Comparison of ENCODE assay signal across 2 cellular contexts in the genomic region with DNA sequence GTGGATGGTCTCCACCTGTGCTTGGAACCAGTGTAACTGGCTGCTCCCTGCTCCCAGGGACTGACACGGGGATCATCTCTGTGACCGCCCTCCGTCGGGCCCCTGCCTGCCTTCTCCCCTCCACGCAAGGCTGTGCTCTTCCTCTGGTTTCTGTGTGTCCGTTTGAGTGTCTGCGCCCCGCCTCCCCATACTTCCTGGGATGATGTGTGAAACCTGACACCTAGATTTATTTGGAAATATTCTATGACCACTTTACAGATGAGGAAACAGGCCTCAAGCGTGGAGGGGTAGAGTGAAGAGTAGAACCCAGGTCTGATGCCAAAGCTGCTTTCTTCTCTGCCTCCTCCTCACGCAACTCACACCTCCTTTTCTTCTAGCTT.
TF ChIP-seq lines count a peak whose summit lies in the region.

No MANE protein-coding gene starts in this region.

TF ChIP-seq in liver, 16 proteins besides CTCF, POLR2A, EP300 and RAD21:
- TF ChIP-seq FOXA1 (IDR thresholded peaks at IDR 0.05) (no peak), YY1 (IDR thresholded peaks at IDR 0.05) (no peak), EGR1 (IDR thresholded peaks at IDR 0.05; ENCODE audit: low read depth in 2 of 2) (no peak), GABPA (IDR thresholded peaks at IDR 0.05 in 1 of 2, conservative IDR thresholded peaks at IDR 0.05 in 1 of 2) (no peak), HNF4G (IDR thresholded peaks at IDR 0.05) (no peak), RXRA (IDR thresholded peaks at IDR 0.05) (no peak), JUND (IDR thresholded peaks at IDR 0.05) (no peak), FOXA2 (IDR thresholded peaks at IDR 0.05) (no peak), HNF4A (conservative IDR thresholded peaks at IDR 0.05) (no peak), SP1 (IDR thresholded peaks at IDR 0.05) (no peak), NR2F2 (IDR thresholded peaks at IDR 0.05) (no peak), TAF1 (conservative IDR thresholded peaks at IDR 0.05) (no peak)
- TF ChIP-seq, protein P1, sequence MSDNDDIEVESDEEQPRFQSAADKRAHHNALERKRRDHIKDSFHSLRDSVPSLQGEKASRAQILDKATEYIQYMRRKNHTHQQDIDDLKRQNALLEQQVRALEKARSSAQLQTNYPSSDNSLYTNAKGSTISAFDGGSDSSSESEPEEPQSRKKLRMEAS (IDR thresholded peaks at IDR 0.05), result no peak
- TF ChIP-seq, protein P2, sequence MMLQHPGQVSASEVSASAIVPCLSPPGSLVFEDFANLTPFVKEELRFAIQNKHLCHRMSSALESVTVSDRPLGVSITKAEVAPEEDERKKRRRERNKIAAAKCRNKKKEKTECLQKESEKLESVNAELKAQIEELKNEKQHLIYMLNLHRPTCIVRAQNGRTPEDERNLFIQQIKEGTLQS (IDR thresholded peaks at IDR 0.05), result no peak
- TF ChIP-seq, protein P3, sequence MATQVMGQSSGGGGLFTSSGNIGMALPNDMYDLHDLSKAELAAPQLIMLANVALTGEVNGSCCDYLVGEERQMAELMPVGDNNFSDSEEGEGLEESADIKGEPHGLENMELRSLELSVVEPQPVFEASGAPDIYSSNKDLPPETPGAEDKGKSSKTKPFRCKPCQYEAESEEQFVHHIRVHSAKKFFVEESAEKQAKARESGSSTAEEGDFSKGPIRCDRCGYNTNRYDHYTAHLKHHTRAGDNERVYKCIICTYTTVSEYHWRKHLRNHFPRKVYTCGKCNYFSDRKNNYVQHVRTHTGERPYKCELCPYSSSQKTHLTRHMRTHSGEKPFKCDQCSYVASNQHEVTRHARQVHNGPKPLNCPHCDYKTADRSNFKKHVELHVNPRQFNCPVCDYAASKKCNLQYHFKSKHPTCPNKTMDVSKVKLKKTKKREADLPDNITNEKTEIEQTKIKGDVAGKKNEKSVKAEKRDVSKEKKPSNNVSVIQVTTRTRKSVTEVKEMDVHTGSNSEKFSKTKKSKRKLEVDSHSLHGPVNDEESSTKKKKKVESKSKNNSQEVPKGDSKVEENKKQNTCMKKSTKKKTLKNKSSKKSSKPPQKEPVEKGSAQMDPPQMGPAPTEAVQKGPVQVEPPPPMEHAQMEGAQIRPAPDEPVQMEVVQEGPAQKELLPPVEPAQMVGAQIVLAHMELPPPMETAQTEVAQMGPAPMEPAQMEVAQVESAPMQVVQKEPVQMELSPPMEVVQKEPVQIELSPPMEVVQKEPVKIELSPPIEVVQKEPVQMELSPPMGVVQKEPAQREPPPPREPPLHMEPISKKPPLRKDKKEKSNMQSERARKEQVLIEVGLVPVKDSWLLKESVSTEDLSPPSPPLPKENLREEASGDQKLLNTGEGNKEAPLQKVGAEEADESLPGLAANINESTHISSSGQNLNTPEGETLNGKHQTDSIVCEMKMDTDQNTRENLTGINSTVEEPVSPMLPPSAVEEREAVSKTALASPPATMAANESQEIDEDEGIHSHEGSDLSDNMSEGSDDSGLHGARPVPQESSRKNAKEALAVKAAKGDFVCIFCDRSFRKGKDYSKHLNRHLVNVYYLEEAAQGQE (IDR thresholded peaks at IDR 0.05), result no peak
- TF ChIP-seq, protein P4, sequence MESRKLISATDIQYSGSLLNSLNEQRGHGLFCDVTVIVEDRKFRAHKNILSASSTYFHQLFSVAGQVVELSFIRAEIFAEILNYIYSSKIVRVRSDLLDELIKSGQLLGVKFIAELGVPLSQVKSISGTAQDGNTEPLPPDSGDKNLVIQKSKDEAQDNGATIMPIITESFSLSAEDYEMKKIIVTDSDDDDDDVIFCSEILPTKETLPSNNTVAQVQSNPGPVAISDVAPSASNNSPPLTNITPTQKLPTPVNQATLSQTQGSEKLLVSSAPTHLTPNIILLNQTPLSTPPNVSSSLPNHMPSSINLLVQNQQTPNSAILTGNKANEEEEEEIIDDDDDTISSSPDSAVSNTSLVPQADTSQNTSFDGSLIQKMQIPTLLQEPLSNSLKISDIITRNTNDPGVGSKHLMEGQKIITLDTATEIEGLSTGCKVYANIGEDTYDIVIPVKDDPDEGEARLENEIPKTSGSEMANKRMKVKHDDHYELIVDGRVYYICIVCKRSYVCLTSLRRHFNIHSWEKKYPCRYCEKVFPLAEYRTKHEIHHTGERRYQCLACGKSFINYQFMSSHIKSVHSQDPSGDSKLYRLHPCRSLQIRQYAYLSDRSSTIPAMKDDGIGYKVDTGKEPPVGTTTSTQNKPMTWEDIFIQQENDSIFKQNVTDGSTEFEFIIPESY (IDR thresholded peaks at IDR 0.05), result no peak

TF ChIP-seq in HepG2, 621 proteins besides CTCF, POLR2A, EP300 and RAD21 (continues in another document):
- TF ChIP-seq HDAC1 (CRISPR knock-in tag; IDR thresholded peaks at IDR 0.05) (no peak), MTF2 (CRISPR knock-in tag; IDR thresholded peaks at IDR 0.05; ENCODE audit: borderline replicate concordance) (no peak), ISX (CRISPR knock-in tag; conservative IDR thresholded peaks at IDR 0.05) (no peak), ZFP37 (CRISPR knock-in tag; IDR thresholded peaks at IDR 0.05; ENCODE audit: borderline replicate concordance) (no peak), TSC22D2 (CRISPR knock-in tag; IDR thresholded peaks at IDR 0.05; ENCODE audit: borderline replicate concordance) (no peak), ZNF446 (CRISPR knock-in tag; IDR thresholded peaks at IDR 0.05) (no peak), GATAD2A (CRISPR knock-in tag; IDR thresholded peaks at IDR 0.05) (no peak), SP140L (CRISPR knock-in tag; IDR thresholded peaks at IDR 0.05; ENCODE audit: borderline replicate concordance) (no peak), DR1 (CRISPR knock-in tag; IDR thresholded peaks at IDR 0.05) (no peak)
- TF ChIP-seq, protein P5, sequence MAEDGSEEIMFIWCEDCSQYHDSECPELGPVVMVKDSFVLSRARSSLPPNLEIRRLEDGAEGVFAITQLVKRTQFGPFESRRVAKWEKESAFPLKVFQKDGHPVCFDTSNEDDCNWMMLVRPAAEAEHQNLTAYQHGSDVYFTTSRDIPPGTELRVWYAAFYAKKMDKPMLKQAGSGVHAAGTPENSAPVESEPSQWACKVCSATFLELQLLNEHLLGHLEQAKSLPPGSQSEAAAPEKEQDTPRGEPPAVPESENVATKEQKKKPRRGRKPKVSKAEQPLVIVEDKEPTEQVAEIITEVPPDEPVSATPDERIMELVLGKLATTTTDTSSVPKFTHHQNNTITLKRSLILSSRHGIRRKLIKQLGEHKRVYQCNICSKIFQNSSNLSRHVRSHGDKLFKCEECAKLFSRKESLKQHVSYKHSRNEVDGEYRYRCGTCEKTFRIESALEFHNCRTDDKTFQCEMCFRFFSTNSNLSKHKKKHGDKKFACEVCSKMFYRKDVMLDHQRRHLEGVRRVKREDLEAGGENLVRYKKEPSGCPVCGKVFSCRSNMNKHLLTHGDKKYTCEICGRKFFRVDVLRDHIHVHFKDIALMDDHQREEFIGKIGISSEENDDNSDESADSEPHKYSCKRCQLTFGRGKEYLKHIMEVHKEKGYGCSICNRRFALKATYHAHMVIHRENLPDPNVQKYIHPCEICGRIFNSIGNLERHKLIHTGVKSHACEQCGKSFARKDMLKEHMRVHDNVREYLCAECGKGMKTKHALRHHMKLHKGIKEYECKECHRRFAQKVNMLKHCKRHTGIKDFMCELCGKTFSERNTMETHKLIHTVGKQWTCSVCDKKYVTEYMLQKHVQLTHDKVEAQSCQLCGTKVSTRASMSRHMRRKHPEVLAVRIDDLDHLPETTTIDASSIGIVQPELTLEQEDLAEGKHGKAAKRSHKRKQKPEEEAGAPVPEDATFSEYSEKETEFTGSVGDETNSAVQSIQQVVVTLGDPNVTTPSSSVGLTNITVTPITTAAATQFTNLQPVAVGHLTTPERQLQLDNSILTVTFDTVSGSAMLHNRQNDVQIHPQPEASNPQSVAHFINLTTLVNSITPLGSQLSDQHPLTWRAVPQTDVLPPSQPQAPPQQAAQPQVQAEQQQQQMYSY (CRISPR knock-in tag; IDR thresholded peaks at IDR 0.05), result no peak
- TF ChIP-seq, protein P6, sequence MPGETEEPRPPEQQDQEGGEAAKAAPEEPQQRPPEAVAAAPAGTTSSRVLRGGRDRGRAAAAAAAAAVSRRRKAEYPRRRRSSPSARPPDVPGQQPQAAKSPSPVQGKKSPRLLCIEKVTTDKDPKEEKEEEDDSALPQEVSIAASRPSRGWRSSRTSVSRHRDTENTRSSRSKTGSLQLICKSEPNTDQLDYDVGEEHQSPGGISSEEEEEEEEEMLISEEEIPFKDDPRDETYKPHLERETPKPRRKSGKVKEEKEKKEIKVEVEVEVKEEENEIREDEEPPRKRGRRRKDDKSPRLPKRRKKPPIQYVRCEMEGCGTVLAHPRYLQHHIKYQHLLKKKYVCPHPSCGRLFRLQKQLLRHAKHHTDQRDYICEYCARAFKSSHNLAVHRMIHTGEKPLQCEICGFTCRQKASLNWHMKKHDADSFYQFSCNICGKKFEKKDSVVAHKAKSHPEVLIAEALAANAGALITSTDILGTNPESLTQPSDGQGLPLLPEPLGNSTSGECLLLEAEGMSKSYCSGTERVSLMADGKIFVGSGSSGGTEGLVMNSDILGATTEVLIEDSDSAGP (CRISPR knock-in tag; IDR thresholded peaks at IDR 0.05; ENCODE audit: borderline replicate concordance), result no peak
- TF ChIP-seq, protein P7, sequence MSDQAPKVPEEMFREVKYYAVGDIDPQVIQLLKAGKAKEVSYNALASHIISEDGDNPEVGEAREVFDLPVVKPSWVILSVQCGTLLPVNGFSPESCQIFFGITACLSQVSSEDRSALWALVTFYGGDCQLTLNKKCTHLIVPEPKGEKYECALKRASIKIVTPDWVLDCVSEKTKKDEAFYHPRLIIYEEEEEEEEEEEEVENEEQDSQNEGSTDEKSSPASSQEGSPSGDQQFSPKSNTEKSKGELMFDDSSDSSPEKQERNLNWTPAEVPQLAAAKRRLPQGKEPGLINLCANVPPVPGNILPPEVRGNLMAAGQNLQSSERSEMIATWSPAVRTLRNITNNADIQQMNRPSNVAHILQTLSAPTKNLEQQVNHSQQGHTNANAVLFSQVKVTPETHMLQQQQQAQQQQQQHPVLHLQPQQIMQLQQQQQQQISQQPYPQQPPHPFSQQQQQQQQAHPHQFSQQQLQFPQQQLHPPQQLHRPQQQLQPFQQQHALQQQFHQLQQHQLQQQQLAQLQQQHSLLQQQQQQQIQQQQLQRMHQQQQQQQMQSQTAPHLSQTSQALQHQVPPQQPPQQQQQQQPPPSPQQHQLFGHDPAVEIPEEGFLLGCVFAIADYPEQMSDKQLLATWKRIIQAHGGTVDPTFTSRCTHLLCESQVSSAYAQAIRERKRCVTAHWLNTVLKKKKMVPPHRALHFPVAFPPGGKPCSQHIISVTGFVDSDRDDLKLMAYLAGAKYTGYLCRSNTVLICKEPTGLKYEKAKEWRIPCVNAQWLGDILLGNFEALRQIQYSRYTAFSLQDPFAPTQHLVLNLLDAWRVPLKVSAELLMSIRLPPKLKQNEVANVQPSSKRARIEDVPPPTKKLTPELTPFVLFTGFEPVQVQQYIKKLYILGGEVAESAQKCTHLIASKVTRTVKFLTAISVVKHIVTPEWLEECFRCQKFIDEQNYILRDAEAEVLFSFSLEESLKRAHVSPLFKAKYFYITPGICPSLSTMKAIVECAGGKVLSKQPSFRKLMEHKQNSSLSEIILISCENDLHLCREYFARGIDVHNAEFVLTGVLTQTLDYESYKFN (CRISPR knock-in tag; conservative IDR thresholded peaks at IDR 0.05), result no peak
- TF ChIP-seq, protein P8, sequence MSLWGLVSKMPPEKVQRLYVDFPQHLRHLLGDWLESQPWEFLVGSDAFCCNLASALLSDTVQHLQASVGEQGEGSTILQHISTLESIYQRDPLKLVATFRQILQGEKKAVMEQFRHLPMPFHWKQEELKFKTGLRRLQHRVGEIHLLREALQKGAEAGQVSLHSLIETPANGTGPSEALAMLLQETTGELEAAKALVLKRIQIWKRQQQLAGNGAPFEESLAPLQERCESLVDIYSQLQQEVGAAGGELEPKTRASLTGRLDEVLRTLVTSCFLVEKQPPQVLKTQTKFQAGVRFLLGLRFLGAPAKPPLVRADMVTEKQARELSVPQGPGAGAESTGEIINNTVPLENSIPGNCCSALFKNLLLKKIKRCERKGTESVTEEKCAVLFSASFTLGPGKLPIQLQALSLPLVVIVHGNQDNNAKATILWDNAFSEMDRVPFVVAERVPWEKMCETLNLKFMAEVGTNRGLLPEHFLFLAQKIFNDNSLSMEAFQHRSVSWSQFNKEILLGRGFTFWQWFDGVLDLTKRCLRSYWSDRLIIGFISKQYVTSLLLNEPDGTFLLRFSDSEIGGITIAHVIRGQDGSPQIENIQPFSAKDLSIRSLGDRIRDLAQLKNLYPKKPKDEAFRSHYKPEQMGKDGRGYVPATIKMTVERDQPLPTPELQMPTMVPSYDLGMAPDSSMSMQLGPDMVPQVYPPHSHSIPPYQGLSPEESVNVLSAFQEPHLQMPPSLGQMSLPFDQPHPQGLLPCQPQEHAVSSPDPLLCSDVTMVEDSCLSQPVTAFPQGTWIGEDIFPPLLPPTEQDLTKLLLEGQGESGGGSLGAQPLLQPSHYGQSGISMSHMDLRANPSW (CRISPR knock-in tag; IDR thresholded peaks at IDR 0.05; ENCODE audit: borderline replicate concordance), result no peak
- TF ChIP-seq, protein P9, sequence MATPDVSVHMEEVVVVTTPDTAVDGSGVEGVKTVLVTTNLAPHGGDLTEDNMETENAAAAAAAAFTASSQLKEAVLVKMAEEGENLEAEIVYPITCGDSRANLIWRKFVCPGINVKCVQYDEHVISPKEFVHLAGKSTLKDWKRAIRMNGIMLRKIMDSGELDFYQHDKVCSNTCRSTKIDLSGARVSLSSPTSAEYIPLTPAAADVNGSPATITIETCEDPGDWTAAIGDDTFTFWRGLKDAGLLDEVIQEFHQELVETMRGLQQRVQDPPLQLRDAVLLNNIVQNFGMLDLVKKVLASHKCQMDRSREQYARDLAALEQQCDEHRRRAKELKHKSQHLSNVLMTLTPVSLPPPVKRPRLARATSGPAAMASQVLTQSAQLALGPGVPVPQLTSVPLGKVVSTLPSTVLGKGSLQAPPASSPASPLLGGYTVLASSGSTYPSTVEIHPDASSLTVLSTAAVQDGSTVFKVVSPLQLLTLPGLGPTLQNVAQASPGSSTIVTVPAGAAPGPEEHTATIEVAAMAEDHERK (CRISPR knock-in tag; IDR thresholded peaks at IDR 0.05; ENCODE audit: low read depth), result no peak
- TF ChIP-seq, protein P10, sequence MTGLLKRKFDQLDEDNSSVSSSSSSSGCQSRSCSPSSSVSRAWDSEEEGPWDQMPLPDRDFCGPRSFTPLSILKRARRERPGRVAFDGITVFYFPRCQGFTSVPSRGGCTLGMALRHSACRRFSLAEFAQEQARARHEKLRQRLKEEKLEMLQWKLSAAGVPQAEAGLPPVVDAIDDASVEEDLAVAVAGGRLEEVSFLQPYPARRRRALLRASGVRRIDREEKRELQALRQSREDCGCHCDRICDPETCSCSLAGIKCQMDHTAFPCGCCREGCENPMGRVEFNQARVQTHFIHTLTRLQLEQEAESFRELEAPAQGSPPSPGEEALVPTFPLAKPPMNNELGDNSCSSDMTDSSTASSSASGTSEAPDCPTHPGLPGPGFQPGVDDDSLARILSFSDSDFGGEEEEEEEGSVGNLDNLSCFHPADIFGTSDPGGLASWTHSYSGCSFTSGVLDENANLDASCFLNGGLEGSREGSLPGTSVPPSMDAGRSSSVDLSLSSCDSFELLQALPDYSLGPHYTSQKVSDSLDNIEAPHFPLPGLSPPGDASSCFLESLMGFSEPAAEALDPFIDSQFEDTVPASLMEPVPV (CRISPR knock-in tag; IDR thresholded peaks at IDR 0.05), result no peak
